Comparison of ENCODE assay signal across 1 cellular context in the genomic region with DNA sequence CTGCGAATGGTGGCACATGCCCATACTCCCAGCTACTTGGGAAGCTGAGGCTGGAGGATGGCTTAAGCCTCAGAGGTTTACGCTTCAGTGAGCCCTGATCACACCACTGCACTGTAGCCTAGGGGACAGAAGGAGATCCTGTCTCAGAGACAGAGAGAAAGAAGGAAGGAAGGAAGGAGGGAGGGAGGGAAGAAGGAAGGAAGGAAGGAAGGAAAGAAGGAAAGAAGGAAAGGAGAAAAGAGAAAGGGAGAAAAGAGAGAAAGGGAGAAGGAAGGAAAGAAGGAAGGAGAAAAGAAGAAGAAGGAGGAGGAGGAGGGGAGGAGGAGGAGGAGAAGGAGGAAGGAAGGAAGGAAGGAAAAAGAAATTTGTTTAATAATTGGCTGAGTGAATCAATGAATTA.
TF ChIP-seq lines count a peak whose summit lies in the region.

No MANE protein-coding gene starts in this region.

TF ChIP-seq in K562, 482 proteins besides CTCF, POLR2A, EP300 and RAD21:
- TF ChIP-seq, protein P1, sequence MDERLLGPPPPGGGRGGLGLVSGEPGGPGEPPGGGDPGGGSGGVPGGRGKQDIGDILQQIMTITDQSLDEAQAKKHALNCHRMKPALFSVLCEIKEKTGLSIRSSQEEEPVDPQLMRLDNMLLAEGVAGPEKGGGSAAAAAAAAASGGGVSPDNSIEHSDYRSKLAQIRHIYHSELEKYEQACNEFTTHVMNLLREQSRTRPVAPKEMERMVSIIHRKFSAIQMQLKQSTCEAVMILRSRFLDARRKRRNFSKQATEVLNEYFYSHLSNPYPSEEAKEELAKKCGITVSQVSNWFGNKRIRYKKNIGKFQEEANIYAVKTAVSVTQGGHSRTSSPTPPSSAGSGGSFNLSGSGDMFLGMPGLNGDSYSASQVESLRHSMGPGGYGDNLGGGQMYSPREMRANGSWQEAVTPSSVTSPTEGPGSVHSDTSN (CRISPR knock-in tag; IDR thresholded peaks at IDR 0.05; ENCODE audit: low read depth) = no peak
- TF ChIP-seq, protein P1 (tag; conservative IDR thresholded peaks at IDR 0.05; ENCODE audit: low read depth) = no peak
- TF ChIP-seq ZNF436 (CRISPR knock-in tag; IDR thresholded peaks at IDR 0.05) (no peak), MCM3 (IDR thresholded peaks at IDR 0.05) (peak; percentile 68; the same call in 1 of the 2 replicates), NCOA1 (IDR thresholded peaks at IDR 0.05; ENCODE audit: low read depth) (no peak), CC2D1A (IDR thresholded peaks at IDR 0.05) (no peak), C11orf30 (IDR thresholded peaks at IDR 0.05; ENCODE audit: low read depth) (no peak), TCF7L2 (IDR thresholded peaks at IDR 0.05; ENCODE audit: low read depth, low read length) (no peak), HMGN3 (IDR thresholded peaks at IDR 0.05; ENCODE audit: borderline replicate concordance, extremely low read depth, insufficient read length, low read depth, low read length) (no peak)
- TF ChIP-seq, protein P2, sequence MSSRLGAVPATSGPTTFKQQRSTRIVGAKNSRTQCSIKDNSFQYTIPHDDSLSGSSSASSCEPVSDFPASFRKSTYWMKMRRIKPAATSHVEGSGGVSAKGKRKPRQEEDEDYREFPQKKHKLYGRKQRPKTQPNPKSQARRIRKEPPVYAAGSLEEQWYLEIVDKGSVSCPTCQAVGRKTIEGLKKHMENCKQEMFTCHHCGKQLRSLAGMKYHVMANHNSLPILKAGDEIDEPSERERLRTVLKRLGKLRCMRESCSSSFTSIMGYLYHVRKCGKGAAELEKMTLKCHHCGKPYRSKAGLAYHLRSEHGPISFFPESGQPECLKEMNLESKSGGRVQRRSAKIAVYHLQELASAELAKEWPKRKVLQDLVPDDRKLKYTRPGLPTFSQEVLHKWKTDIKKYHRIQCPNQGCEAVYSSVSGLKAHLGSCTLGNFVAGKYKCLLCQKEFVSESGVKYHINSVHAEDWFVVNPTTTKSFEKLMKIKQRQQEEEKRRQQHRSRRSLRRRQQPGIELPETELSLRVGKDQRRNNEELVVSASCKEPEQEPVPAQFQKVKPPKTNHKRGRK (tag; IDR thresholded peaks at IDR 0.05) = peak; percentile 83
- TF ChIP-seq, protein P3, sequence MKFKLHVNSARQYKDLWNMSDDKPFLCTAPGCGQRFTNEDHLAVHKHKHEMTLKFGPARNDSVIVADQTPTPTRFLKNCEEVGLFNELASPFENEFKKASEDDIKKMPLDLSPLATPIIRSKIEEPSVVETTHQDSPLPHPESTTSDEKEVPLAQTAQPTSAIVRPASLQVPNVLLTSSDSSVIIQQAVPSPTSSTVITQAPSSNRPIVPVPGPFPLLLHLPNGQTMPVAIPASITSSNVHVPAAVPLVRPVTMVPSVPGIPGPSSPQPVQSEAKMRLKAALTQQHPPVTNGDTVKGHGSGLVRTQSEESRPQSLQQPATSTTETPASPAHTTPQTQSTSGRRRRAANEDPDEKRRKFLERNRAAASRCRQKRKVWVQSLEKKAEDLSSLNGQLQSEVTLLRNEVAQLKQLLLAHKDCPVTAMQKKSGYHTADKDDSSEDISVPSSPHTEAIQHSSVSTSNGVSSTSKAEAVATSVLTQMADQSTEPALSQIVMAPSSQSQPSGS (CRISPR knock-in tag; IDR thresholded peaks at IDR 0.05) = no peak
